Comparison of ENCODE assay signal across 14 cellular contexts in genomic region chr10:3636356-3637181, GRCh38.
A peak's percentile ranks its signal among the peaks of the same experiment; 100 is the strongest.
DNase-seq lines count a peak whose midpoint lies in the region; ATAC-seq and TF ChIP-seq lines count a peak whose summit lies in the region.
"Had no signal": no experiment of that assay in that cellular context is flagged by ENCODE, and none has a peak within 500 bp of the region (broad histone marks: within the 10 kb centered on the region; RNA-seq: fewer than 3 reads in every experiment).

No MANE protein-coding gene starts in this region.

- ATAC-seq in activated naive CD4-positive, alpha-beta T cell treated with anti-CD3 and anti-CD28 coated beads, Interleukin-2, amount 50 U/mL, for 72 hours, result no peak
- ATAC-seq in GM21360 (IDR thresholded peaks at IDR 0.05; ENCODE audit: unreplicated experiment) (no peak), HG02571 (IDR thresholded peaks at IDR 0.05; ENCODE audit: unreplicated experiment) (no peak)
- ATAC-seq: T-cell had no signal

- H3K27ac Mint-ChIP-seq in activated naive CD4-positive, alpha-beta T cell treated with anti-CD3 and anti-CD28 coated beads, Interleukin-2, amount 50 U/mL, for 24 hours, result peak overlapping the region; percentile 38
- H3K27ac Mint-ChIP-seq in activated naive CD4-positive, alpha-beta T cell treated with anti-CD3 and anti-CD28 coated beads, Interleukin-2, amount 50 U/mL, for 72 hours, result no peak overlapping the region
- H3K27ac Mint-ChIP-seq: IgD-negative memory B cell, T-cell had no signal

- H3K9me3 Mint-ChIP-seq in activated naive CD4-positive, alpha-beta T cell treated with anti-CD3 and anti-CD28 coated beads, Interleukin-2, amount 50 U/mL, for 24 hours, result no peaks in the 10 kb centered on the region
- H3K9me3 Mint-ChIP-seq in activated naive CD4-positive, alpha-beta T cell treated with anti-CD3 and anti-CD28 coated beads, Interleukin-2, amount 50 U/mL, for 72 hours, result no peaks in the 10 kb centered on the region
- H3K9me3 Mint-ChIP-seq: T-cell had no signal

- no peaks in the 10 kb centered on the region for H3K36me3 Mint-ChIP-seq in activated naive CD4-positive, alpha-beta T cell treated with anti-CD3 and anti-CD28 coated beads, Interleukin-2, amount 50 U/mL, for 24 hours
- no peaks in the 10 kb centered on the region for H3K36me3 Mint-ChIP-seq in activated naive CD4-positive, alpha-beta T cell treated with anti-CD3 and anti-CD28 coated beads, Interleukin-2, amount 50 U/mL, for 72 hours
- H3K36me3 Mint-ChIP-seq: T-cell had no signal

- DNase-seq in activated naive CD4-positive, alpha-beta T cell treated with anti-CD3 and anti-CD28 coated beads, Interleukin-2, amount 50 U/mL, for 72 hours (ENCODE audit: low spot score in 2 of 2), result no peak
- DNase-seq in NCI-H524 (lab: John Stamatoyannopoulos, UW), result peak; percentile 75 to 84
- DNase-seq in epithelial cell of esophagus (ENCODE audit: low read depth), result peak; percentile 64
- no peak for DNase-seq in HAP-1 (ENCODE audit: low spot score in 2 of 2)
- DNase-seq in H7, result no peak
- DNase-seq: activated CD4-positive, CD25-positive, alpha-beta regulatory T cell; activated naive CD4-positive, alpha-beta T cell treated with anti-CD3 and anti-CD28 coated beads, Interleukin-2, amount 50 U/mL, for 16 hours; T-cell had no signal

- no peaks in the 10 kb centered on the region for H3K27me3 Mint-ChIP-seq in activated naive CD4-positive, alpha-beta T cell treated with anti-CD3 and anti-CD28 coated beads, Interleukin-2, amount 50 U/mL, for 24 hours
- H3K27me3 Mint-ChIP-seq: progenitor cell of endocrine pancreas had no signal

- H3K9me3 ChIP-seq in HAP-1, result no peaks in the 10 kb centered on the region
- H3K9me3 ChIP-seq: Peyer's patch had no signal

- in situ Hi-C loops in HAP-1 (cut with MboI; ENCODE audit: low sequenced_read_pairs), result no loop called here

- H3K36me3 ChIP-seq in HAP-1 (replicated peaks) (no peaks in the 10 kb centered on the region), H7 (replicated peaks; ENCODE audit: control insufficient read depth, insufficient read depth, low read length) (no peaks in the 10 kb centered on the region)
- H3K36me3 ChIP-seq: Peyer's patch had no signal

- H3K4me3 ChIP-seq in epithelial cell of esophagus (ENCODE audit: low read length) (no peak overlapping the region), HAP-1 (no peak overlapping the region), H7 (ENCODE audit: insufficient read depth, low read depth, low read length) (no peak overlapping the region)
- H3K4me3 ChIP-seq: Peyer's patch had no signal

- no peak overlapping the region for H3K4me3 Mint-ChIP-seq in activated naive CD4-positive, alpha-beta T cell treated with anti-CD3 and anti-CD28 coated beads, Interleukin-2, amount 50 U/mL, for 24 hours
- H3K4me3 Mint-ChIP-seq: IgD-negative memory B cell, T-cell had no signal

- TF ChIP-seq CTCF in epithelial cell of esophagus (IDR thresholded peaks at IDR 0.05; ENCODE audit: insufficient read depth, low read depth, low read length, missing control alignments), result no peak

- no peaks in the 10 kb centered on the region for H3K4me1 ChIP-seq in HAP-1
- H3K4me1 ChIP-seq: Peyer's patch had no signal

- H3K4me1 Mint-ChIP-seq in activated naive CD4-positive, alpha-beta T cell treated with anti-CD3 and anti-CD28 coated beads, Interleukin-2, amount 50 U/mL, for 24 hours, result peaks cover 4% of the 10 kb centered on the region
- H3K4me1 Mint-ChIP-seq: T-cell had no signal

- H3K27me3 ChIP-seq in HAP-1 (ENCODE audit: low read depth) (no peaks in the 10 kb centered on the region), H7 (ENCODE audit: control insufficient read depth, insufficient read depth, low read length) (no peaks in the 10 kb centered on the region)
- H3K27me3 ChIP-seq: Peyer's patch had no signal

Comparison
In these comparisons a context has a peak if more than half of its experiments do, and no peak if none do; other contexts are left out.
1. DNase-seq: peak in NCI-H524 (2 of 2) and epithelial cell of esophagus (single experiment); none in activated naive CD4-positive, alpha-beta T cell treated with anti-CD3 and anti-CD28 coated beads, Interleukin-2, amount 50 U/mL, for 72 hours (0 of 2), HAP-1 (0 of 2) and H7 (single experiment).